In the genomic region with DNA sequence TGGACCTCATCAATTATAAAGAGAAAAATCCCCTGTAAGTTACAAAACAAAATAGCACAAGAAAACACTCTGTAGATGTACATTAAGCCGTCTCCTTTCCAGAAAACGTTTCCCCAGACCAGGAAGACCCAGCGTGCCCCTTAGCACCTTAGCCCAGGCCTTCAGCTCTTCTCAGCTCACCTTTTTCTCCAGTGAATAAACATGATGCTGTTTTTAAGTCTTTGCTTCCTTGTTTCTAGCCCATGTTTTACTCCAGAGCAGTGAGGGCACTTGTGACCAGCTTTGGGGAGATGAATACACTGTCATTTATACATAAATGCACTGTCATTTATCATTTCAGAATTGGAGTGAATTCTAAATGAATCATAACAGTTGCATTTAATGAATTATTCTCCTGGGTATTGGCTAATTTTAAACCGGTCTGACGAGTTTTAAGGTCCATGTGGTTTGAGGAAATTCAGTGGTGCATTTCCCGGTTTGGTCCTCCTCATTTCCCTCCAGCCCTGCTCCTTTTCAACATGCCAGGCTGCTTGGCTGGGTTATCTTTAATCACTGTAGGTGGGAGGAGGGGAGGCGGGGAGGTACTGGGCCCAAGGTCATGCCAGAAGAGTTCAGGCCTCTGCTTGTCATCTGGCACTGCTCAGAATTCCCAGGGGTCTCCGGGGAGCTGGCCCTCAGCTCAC, we compare ENCODE assay signal across 1 cellular context.
TF ChIP-seq lines count a peak whose summit lies in the region.

No MANE protein-coding gene starts in this region.

TF ChIP-seq in WTC11, 78 proteins besides CTCF, POLR2A, EP300 and RAD21 (continued from another document):
- TF ChIP-seq, protein P1, sequence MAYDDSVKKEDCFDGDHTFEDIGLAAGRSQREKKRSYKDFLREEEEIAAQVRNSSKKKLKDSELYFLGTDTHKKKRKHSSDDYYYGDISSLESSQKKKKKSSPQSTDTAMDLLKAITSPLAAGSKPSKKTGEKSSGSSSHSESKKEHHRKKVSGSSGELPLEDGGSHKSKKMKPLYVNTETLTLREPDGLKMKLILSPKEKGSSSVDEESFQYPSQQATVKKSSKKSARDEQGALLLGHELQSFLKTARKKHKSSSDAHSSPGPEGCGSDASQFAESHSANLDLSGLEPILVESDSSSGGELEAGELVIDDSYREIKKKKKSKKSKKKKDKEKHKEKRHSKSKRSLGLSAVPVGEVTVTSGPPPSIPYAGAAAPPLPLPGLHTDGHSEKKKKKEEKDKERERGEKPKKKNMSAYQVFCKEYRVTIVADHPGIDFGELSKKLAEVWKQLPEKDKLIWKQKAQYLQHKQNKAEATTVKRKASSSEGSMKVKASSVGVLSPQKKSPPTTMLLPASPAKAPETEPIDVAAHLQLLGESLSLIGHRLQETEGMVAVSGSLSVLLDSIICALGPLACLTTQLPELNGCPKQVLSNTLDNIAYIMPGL (CRISPR knock-in tag; IDR thresholded peaks at IDR 0.05), result no peak
- TF ChIP-seq ZNF671 (CRISPR knock-in tag; IDR thresholded peaks at IDR 0.05) (no peak), ESRRA (CRISPR knock-in tag; IDR thresholded peaks at IDR 0.05; ENCODE audit: borderline replicate concordance) (no peak), RORB (CRISPR knock-in tag; IDR thresholded peaks at IDR 0.05) (no peak), ZNF396 (CRISPR knock-in tag; IDR thresholded peaks at IDR 0.05; ENCODE audit: borderline replicate concordance) (no peak)
- TF ChIP-seq, protein P2, sequence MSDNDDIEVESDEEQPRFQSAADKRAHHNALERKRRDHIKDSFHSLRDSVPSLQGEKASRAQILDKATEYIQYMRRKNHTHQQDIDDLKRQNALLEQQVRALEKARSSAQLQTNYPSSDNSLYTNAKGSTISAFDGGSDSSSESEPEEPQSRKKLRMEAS (CRISPR knock-in tag; IDR thresholded peaks at IDR 0.05), result no peak
- TF ChIP-seq, protein P3, sequence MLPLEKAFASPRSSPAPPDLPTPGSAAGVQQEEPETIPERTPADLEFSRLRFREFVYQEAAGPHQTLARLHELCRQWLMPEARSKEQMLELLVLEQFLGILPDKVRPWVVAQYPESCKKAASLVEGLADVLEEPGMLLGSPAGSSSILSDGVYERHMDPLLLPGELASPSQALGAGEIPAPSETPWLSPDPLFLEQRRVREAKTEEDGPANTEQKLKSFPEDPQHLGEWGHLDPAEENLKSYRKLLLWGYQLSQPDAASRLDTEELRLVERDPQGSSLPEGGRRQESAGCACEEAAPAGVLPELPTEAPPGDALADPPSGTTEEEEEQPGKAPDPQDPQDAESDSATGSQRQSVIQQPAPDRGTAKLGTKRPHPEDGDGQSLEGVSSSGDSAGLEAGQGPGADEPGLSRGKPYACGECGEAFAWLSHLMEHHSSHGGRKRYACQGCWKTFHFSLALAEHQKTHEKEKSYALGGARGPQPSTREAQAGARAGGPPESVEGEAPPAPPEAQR (CRISPR knock-in tag; IDR thresholded peaks at IDR 0.05), result no peak
- TF ChIP-seq, protein P4, sequence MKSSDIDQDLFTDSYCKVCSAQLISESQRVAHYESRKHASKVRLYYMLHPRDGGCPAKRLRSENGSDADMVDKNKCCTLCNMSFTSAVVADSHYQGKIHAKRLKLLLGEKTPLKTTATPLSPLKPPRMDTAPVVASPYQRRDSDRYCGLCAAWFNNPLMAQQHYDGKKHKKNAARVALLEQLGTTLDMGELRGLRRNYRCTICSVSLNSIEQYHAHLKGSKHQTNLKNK (CRISPR knock-in tag; IDR thresholded peaks at IDR 0.05), result no peak
